1 cellular context compared by ENCODE assay signal in the genomic region with DNA sequence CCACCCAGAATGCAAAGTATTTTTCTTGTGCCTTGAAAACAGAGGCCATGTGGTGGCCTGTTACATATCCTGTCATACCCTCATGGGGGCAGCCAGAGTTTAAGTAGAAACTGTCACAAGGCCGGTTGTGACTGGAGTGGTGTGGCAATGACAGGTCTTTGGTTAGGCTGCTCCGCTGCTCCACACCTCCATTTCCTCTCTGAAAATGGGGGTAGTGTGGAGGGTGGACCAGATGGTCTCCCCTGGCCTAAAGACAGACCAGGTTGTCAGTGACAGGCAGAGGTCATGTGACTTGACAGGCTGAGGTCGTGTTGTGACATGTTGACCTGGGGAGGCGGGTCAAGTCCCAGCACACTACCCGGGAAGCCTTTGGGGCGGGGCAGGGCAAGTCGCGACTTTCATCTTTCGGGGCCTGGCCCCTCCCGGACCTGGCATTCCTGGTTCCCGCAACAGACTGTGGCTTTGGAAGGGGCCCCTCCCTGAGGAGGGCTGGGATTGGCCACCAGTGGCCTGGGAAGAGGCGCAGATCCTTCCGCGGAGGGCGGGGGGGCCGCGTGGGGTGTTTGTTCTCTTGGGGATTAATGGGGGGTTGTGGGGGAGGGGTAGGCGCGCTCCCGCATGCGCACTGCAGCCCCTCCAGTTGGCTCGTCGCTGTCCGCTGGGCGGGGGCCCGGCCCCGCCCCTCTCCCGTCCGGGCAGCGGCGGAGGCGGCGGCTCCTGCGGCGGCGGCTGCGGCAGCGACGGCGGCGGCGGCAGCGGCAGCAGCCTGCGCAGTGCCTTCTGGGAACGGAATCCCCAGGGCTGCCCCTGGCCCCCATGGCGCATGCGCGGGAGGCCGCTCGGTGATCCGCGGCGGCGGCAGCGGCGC.
A peak's percentile ranks its signal among the peaks of the same experiment; 100 is the strongest.
TF ChIP-seq lines count a peak whose summit lies in the region.

A gene with protein sequence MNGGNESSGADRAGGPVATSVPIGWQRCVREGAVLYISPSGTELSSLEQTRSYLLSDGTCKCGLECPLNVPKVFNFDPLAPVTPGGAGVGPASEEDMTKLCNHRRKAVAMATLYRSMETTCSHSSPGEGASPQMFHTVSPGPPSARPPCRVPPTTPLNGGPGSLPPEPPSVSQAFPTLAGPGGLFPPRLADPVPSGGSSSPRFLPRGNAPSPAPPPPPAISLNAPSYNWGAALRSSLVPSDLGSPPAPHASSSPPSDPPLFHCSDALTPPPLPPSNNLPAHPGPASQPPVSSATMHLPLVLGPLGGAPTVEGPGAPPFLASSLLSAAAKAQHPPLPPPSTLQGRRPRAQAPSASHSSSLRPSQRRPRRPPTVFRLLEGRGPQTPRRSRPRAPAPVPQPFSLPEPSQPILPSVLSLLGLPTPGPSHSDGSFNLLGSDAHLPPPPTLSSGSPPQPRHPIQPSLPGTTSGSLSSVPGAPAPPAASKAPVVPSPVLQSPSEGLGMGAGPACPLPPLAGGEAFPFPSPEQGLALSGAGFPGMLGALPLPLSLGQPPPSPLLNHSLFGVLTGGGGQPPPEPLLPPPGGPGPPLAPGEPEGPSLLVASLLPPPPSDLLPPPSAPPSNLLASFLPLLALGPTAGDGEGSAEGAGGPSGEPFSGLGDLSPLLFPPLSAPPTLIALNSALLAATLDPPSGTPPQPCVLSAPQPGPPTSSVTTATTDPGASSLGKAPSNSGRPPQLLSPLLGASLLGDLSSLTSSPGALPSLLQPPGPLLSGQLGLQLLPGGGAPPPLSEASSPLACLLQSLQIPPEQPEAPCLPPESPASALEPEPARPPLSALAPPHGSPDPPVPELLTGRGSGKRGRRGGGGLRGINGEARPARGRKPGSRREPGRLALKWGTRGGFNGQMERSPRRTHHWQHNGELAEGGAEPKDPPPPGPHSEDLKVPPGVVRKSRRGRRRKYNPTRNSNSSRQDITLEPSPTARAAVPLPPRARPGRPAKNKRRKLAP (plus strand): TSS at position 806 of the 868 bp plus-strand sequence. CDS start 1,480 bp downstream, outside the sequence.

TF ChIP-seq in K562, 482 proteins besides CTCF, POLR2A, EP300 and RAD21 (continued from another document and continues in another):
- TF ChIP-seq RFX7 (CRISPR knock-in tag; IDR thresholded peaks at IDR 0.05) = no peak
- TF ChIP-seq, protein P1, sequence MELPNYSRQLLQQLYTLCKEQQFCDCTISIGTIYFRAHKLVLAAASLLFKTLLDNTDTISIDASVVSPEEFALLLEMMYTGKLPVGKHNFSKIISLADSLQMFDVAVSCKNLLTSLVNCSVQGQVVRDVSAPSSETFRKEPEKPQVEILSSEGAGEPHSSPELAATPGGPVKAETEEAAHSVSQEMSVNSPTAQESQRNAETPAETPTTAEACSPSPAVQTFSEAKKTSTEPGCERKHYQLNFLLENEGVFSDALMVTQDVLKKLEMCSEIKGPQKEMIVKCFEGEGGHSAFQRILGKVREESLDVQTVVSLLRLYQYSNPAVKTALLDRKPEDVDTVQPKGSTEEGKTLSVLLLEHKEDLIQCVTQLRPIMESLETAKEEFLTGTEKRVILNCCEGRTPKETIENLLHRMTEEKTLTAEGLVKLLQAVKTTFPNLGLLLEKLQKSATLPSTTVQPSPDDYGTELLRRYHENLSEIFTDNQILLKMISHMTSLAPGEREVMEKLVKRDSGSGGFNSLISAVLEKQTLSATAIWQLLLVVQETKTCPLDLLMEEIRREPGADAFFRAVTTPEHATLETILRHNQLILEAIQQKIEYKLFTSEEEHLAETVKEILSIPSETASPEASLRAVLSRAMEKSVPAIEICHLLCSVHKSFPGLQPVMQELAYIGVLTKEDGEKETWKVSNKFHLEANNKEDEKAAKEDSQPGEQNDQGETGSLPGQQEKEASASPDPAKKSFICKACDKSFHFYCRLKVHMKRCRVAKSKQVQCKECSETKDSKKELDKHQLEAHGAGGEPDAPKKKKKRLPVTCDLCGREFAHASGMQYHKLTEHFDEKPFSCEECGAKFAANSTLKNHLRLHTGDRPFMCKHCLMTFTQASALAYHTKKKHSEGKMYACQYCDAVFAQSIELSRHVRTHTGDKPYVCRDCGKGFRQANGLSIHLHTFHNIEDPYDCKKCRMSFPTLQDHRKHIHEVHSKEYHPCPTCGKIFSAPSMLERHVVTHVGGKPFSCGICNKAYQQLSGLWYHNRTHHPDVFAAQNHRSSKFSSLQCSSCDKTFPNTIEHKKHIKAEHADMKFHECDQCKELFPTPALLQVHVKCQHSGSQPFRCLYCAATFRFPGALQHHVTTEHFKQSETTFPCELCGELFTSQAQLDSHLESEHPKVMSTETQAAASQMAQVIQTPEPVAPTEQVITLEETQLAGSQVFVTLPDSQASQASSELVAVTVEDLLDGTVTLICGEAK (IDR thresholded peaks at IDR 0.05) = no peak
- TF ChIP-seq, protein P1 (CRISPR knock-in tag; IDR thresholded peaks at IDR 0.05) = no peak
- no peak for TF ChIP-seq RBM25 (IDR thresholded peaks at IDR 0.05; ENCODE audit: low read depth, low read length, severe bottlenecking)
- peak; percentile 69; the same call in 1 of the 2 replicates for TF ChIP-seq CEBPG (CRISPR knock-in tag; IDR thresholded peaks at IDR 0.05)
- peak; percentile 32 to 68; a peak in 2 of 4 replicates for TF ChIP-seq CEBPG (tag; conservative IDR thresholded peaks at IDR 0.05 in 1 of 2, IDR thresholded peaks at IDR 0.05 in 1 of 2)
- peak; percentile 97 for TF ChIP-seq RAD51 (IDR thresholded peaks at IDR 0.05; ENCODE audit: borderline replicate concordance, low read depth)
- TF ChIP-seq, protein P2, sequence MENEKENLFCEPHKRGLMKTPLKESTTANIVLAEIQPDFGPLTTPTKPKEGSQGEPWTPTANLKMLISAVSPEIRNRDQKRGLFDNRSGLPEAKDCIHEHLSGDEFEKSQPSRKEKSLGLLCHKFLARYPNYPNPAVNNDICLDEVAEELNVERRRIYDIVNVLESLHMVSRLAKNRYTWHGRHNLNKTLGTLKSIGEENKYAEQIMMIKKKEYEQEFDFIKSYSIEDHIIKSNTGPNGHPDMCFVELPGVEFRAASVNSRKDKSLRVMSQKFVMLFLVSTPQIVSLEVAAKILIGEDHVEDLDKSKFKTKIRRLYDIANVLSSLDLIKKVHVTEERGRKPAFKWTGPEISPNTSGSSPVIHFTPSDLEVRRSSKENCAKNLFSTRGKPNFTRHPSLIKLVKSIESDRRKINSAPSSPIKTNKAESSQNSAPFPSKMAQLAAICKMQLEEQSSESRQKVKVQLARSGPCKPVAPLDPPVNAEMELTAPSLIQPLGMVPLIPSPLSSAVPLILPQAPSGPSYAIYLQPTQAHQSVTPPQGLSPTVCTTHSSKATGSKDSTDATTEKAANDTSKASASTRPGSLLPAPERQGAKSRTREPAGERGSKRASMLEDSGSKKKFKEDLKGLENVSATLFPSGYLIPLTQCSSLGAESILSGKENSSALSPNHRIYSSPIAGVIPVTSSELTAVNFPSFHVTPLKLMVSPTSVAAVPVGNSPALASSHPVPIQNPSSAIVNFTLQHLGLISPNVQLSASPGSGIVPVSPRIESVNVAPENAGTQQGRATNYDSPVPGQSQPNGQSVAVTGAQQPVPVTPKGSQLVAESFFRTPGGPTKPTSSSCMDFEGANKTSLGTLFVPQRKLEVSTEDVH (IDR thresholded peaks at IDR 0.05; ENCODE audit: low read depth, partially characterized antibody) = peak; percentile 60
- TF ChIP-seq PML (IDR thresholded peaks at IDR 0.05; ENCODE audit: low read length) = peak; percentile 43; the same call in 1 of the 2 replicates
- TF ChIP-seq, protein P3, sequence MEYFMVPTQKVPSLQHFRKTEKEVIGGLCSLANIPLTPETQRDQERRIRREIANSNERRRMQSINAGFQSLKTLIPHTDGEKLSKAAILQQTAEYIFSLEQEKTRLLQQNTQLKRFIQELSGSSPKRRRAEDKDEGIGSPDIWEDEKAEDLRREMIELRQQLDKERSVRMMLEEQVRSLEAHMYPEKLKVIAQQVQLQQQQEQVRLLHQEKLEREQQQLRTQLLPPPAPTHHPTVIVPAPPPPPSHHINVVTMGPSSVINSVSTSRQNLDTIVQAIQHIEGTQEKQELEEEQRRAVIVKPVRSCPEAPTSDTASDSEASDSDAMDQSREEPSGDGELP (CRISPR knock-in tag; IDR thresholded peaks at IDR 0.05; ENCODE audit: borderline replicate concordance) = peak; percentile 88; the same call in 1 of the 2 replicates
- TF ChIP-seq, protein P4, sequence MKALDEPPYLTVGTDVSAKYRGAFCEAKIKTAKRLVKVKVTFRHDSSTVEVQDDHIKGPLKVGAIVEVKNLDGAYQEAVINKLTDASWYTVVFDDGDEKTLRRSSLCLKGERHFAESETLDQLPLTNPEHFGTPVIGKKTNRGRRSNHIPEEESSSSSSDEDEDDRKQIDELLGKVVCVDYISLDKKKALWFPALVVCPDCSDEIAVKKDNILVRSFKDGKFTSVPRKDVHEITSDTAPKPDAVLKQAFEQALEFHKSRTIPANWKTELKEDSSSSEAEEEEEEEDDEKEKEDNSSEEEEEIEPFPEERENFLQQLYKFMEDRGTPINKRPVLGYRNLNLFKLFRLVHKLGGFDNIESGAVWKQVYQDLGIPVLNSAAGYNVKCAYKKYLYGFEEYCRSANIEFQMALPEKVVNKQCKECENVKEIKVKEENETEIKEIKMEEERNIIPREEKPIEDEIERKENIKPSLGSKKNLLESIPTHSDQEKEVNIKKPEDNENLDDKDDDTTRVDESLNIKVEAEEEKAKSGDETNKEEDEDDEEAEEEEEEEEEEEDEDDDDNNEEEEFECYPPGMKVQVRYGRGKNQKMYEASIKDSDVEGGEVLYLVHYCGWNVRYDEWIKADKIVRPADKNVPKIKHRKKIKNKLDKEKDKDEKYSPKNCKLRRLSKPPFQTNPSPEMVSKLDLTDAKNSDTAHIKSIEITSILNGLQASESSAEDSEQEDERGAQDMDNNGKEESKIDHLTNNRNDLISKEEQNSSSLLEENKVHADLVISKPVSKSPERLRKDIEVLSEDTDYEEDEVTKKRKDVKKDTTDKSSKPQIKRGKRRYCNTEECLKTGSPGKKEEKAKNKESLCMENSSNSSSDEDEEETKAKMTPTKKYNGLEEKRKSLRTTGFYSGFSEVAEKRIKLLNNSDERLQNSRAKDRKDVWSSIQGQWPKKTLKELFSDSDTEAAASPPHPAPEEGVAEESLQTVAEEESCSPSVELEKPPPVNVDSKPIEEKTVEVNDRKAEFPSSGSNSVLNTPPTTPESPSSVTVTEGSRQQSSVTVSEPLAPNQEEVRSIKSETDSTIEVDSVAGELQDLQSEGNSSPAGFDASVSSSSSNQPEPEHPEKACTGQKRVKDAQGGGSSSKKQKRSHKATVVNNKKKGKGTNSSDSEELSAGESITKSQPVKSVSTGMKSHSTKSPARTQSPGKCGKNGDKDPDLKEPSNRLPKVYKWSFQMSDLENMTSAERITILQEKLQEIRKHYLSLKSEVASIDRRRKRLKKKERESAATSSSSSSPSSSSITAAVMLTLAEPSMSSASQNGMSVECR (CRISPR knock-in tag; IDR thresholded peaks at IDR 0.05) = 0 out of 2 replicates have a peak, but pooled peaks have one; percentile 45
- no peak; the same call in 1 of the 2 replicates for TF ChIP-seq SIN3B (IDR thresholded peaks at IDR 0.05; ENCODE audit: low read depth)
- TF ChIP-seq, protein P5, sequence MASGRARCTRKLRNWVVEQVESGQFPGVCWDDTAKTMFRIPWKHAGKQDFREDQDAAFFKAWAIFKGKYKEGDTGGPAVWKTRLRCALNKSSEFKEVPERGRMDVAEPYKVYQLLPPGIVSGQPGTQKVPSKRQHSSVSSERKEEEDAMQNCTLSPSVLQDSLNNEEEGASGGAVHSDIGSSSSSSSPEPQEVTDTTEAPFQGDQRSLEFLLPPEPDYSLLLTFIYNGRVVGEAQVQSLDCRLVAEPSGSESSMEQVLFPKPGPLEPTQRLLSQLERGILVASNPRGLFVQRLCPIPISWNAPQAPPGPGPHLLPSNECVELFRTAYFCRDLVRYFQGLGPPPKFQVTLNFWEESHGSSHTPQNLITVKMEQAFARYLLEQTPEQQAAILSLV (tag; IDR thresholded peaks at IDR 0.05) = no peak
- TF ChIP-seq TOE1 (IDR thresholded peaks at IDR 0.05; ENCODE audit: borderline replicate concordance) = peak; percentile 99
- TF ChIP-seq TOE1 (CRISPR knock-in tag; IDR thresholded peaks at IDR 0.05; ENCODE audit: borderline replicate concordance, low read depth) = no peak
- 0 out of 2 replicates have a peak, but pooled peaks have one; percentile 33 for TF ChIP-seq CC2D1A (IDR thresholded peaks at IDR 0.05)
- TF ChIP-seq ZNF785 (CRISPR knock-in tag; IDR thresholded peaks at IDR 0.05) = no peak
- TF ChIP-seq ZNF76 (CRISPR knock-in tag; IDR thresholded peaks at IDR 0.05; ENCODE audit: borderline replicate concordance) = no peak; the same call in 1 of the 2 replicates
- no peak for TF ChIP-seq PCBP2 (IDR thresholded peaks at IDR 0.05; ENCODE audit: low read depth, low read length, poor library complexity, severe bottlenecking)
- peak; percentile 79 for TF ChIP-seq TCF7 (IDR thresholded peaks at IDR 0.05; ENCODE audit: borderline replicate concordance)
- TF ChIP-seq ZNF224 (CRISPR knock-in tag; IDR thresholded peaks at IDR 0.05) = no peak
- no peak for TF ChIP-seq PRPF4 (IDR thresholded peaks at IDR 0.05; ENCODE audit: insufficient read depth, low read depth, low read length, poor library complexity, severe bottlenecking)
- TF ChIP-seq ARNT (IDR thresholded peaks at IDR 0.05) = peak in 1 of 2 experiments; percentile 88; a peak in 3 of 4 replicates
- peak; percentile 85 for TF ChIP-seq OTX1 (CRISPR knock-in tag; IDR thresholded peaks at IDR 0.05)
